1 cellular context compared by ENCODE assay signal in genomic region chr4:3285558-3286334, GRCh38.
A peak's percentile ranks its signal among the peaks of the same experiment; 100 is the strongest.
TF ChIP-seq lines count a peak whose summit lies in the region.

No MANE protein-coding gene starts in this region.

TF ChIP-seq in GM12878, 131 proteins besides CTCF, POLR2A, EP300 and RAD21 (continued from another document and continues in another):
- TF ChIP-seq ZNF592 (IDR thresholded peaks at IDR 0.05) (no peak), ZNF207 (IDR thresholded peaks at IDR 0.05; ENCODE audit: borderline replicate concordance) (no peak), MEF2B (IDR thresholded peaks at IDR 0.05; ENCODE audit: partially characterized antibody, poor library complexity, severe bottlenecking) (no peak), SMARCA5 (IDR thresholded peaks at IDR 0.05) (peak; percentile 22; the same call in 1 of the 2 replicates), CBX3 (IDR thresholded peaks at IDR 0.05; ENCODE audit: borderline replicate concordance, low read depth) (no peak), NR2C1 (IDR thresholded peaks at IDR 0.05) (no peak), ZBED1 (IDR thresholded peaks at IDR 0.05; ENCODE audit: borderline replicate concordance) (no peak), POLR2AphosphoS5 (IDR thresholded peaks at IDR 0.05; ENCODE audit: low read length) (no peak), MXI1 (IDR thresholded peaks at IDR 0.05; ENCODE audit: low read depth, low read length) (0 out of 2 replicates have a peak, but pooled peaks have one; percentile 53), CHD1 (IDR thresholded peaks at IDR 0.05; ENCODE audit: low read depth, low read length) (no peak), CBFB (IDR thresholded peaks at IDR 0.05; ENCODE audit: low read depth) (0 out of 2 replicates have a peak, but pooled peaks have one; percentile 28), EZH2 (IDR thresholded peaks at IDR 0.05; ENCODE audit: borderline replicate concordance, control insufficient read depth, low read depth, low read length) (no peak), MTA2 (IDR thresholded peaks at IDR 0.05; ENCODE audit: low read depth) (peak; percentile 56; the same call in 1 of the 2 replicates), POLR2AphosphoS2 (IDR thresholded peaks at IDR 0.05; ENCODE audit: low read depth, low read length) (no peak), HDAC2 (IDR thresholded peaks at IDR 0.05) (no peak), FOXK2 (IDR thresholded peaks at IDR 0.05) (no peak), CEBPB (IDR thresholded peaks at IDR 0.05; ENCODE audit: borderline replicate concordance in 1 of 2, low read depth in 2 of 2, low read length in 2 of 2) (no peak), CBX5 (IDR thresholded peaks at IDR 0.05; ENCODE audit: low read depth) (no peak), USF2 (IDR thresholded peaks at IDR 0.05; ENCODE audit: borderline replicate concordance, low read depth, low read length) (no peak), SPI1 (IDR thresholded peaks at IDR 0.05; ENCODE audit: borderline replicate concordance, insufficient read depth, low read depth, low read length) (peak; percentile 98; the same call in 1 of the 2 replicates), SMC3 (IDR thresholded peaks at IDR 0.05; ENCODE audit: borderline replicate concordance, low read length) (peak; percentile 14; the same call in 1 of the 2 replicates), ZBTB11 (CRISPR knock-in tag; IDR thresholded peaks at IDR 0.05) (no peak), STAT3 (IDR thresholded peaks at IDR 0.05; ENCODE audit: low read depth, low read length) (no peak), LARP7 (IDR thresholded peaks at IDR 0.05) (0 out of 2 replicates have a peak, but pooled peaks have one; percentile 13), SP1 (IDR thresholded peaks at IDR 0.05; ENCODE audit: low read depth, low read length) (no peak), RFX5 (IDR thresholded peaks at IDR 0.05; ENCODE audit: low read depth, low read length) (no peak), ASH2L (IDR thresholded peaks at IDR 0.05; ENCODE audit: borderline replicate concordance, low read depth) (no peak), ELK1 (IDR thresholded peaks at IDR 0.05; ENCODE audit: low read depth, low read length) (no peak), YY1 (IDR thresholded peaks at IDR 0.05; ENCODE audit: low read depth, low read length) (no peak), BRCA1 (IDR thresholded peaks at IDR 0.05; ENCODE audit: low read depth, low read length) (no peak), CEBPZ (IDR thresholded peaks at IDR 0.05; ENCODE audit: low read depth, low read length) (no peak), E2F4 (IDR thresholded peaks at IDR 0.05; ENCODE audit: low read depth, low read length) (no peak), ETV6 (conservative IDR thresholded peaks at IDR 0.05 in 1 of 2, IDR thresholded peaks at IDR 0.05 in 1 of 2; ENCODE audit: borderline replicate concordance in 1 of 2, low read depth in 1 of 2) (no peak), ZSCAN29 (IDR thresholded peaks at IDR 0.05) (no peak)
- TF ChIP-seq, protein P1, sequence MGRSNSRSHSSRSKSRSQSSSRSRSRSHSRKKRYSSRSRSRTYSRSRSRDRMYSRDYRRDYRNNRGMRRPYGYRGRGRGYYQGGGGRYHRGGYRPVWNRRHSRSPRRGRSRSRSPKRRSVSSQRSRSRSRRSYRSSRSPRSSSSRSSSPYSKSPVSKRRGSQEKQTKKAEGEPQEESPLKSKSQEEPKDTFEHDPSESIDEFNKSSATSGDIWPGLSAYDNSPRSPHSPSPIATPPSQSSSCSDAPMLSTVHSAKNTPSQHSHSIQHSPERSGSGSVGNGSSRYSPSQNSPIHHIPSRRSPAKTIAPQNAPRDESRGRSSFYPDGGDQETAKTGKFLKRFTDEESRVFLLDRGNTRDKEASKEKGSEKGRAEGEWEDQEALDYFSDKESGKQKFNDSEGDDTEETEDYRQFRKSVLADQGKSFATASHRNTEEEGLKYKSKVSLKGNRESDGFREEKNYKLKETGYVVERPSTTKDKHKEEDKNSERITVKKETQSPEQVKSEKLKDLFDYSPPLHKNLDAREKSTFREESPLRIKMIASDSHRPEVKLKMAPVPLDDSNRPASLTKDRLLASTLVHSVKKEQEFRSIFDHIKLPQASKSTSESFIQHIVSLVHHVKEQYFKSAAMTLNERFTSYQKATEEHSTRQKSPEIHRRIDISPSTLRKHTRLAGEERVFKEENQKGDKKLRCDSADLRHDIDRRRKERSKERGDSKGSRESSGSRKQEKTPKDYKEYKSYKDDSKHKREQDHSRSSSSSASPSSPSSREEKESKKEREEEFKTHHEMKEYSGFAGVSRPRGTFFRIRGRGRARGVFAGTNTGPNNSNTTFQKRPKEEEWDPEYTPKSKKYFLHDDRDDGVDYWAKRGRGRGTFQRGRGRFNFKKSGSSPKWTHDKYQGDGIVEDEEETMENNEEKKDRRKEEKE (IDR thresholded peaks at IDR 0.05): no peak
- TF ChIP-seq, protein P2, sequence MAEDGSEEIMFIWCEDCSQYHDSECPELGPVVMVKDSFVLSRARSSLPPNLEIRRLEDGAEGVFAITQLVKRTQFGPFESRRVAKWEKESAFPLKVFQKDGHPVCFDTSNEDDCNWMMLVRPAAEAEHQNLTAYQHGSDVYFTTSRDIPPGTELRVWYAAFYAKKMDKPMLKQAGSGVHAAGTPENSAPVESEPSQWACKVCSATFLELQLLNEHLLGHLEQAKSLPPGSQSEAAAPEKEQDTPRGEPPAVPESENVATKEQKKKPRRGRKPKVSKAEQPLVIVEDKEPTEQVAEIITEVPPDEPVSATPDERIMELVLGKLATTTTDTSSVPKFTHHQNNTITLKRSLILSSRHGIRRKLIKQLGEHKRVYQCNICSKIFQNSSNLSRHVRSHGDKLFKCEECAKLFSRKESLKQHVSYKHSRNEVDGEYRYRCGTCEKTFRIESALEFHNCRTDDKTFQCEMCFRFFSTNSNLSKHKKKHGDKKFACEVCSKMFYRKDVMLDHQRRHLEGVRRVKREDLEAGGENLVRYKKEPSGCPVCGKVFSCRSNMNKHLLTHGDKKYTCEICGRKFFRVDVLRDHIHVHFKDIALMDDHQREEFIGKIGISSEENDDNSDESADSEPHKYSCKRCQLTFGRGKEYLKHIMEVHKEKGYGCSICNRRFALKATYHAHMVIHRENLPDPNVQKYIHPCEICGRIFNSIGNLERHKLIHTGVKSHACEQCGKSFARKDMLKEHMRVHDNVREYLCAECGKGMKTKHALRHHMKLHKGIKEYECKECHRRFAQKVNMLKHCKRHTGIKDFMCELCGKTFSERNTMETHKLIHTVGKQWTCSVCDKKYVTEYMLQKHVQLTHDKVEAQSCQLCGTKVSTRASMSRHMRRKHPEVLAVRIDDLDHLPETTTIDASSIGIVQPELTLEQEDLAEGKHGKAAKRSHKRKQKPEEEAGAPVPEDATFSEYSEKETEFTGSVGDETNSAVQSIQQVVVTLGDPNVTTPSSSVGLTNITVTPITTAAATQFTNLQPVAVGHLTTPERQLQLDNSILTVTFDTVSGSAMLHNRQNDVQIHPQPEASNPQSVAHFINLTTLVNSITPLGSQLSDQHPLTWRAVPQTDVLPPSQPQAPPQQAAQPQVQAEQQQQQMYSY (CRISPR knock-in tag; IDR thresholded peaks at IDR 0.05): no peak
- TF ChIP-seq, protein P3, sequence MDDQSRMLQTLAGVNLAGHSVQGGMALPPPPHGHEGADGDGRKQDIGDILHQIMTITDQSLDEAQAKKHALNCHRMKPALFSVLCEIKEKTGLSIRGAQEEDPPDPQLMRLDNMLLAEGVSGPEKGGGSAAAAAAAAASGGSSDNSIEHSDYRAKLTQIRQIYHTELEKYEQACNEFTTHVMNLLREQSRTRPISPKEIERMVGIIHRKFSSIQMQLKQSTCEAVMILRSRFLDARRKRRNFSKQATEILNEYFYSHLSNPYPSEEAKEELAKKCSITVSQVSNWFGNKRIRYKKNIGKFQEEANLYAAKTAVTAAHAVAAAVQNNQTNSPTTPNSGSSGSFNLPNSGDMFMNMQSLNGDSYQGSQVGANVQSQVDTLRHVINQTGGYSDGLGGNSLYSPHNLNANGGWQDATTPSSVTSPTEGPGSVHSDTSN (IDR thresholded peaks at IDR 0.05; ENCODE audit: insufficient replicate concordance, low read depth, low read length): no peak
